In the genomic region with DNA sequence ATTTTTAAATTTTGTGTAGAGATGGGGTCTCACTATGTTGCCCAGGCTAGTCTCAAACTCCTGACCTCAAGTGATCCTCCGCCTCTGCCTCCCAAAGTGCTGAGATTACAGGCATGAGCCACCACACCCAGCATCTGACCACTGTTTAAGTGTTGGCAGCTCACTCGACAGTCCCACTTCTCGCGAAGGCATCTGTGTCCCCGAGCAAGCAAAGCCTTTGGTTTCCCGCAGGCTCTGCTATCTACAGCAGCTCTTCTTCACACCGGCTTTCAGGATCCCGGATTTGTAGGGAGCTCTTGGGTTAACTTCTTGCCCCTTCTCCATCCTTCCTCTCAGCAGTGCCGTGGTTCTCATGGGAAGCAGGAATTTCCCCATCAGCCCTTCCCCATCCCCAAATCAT, we compare ENCODE assay signal across 27 cellular contexts.
"Had no signal": no experiment of that assay in that cellular context is flagged by ENCODE, and none has a peak within 500 bp of the region (broad histone marks: within the 10 kb centered on the region; RNA-seq: fewer than 3 reads in every experiment).

No MANE protein-coding gene starts in this region.

- H3K79me2 ChIP-seq: parathyroid adenoma had no signal

- H3K9me3 ChIP-seq: neutrophil, ovary, psoas muscle, right lobe of liver, sigmoid colon, stomach, thoracic aorta, thyroid gland, tibial nerve, upper lobe of left lung had no signal

- DNase-seq: naive thymus-derived CD4-positive, alpha-beta T cell; natural killer cell; nucleus accumbens; ovary; psoas muscle; right cardiac atrium; right lobe of liver; sigmoid colon; small intestine; stimulated activated CD4-positive, alpha-beta T cell treated with anti-CD3 and anti-CD28 coated beads, Interleukin-15, amount 100 ng/mL, for 24 hours; stimulated activated CD4-positive, alpha-beta T cell treated with anti-CD3 and anti-CD28 coated beads, Interleukin-2, amount 100 ng/mL, for 24 hours; stimulated activated CD4-positive, alpha-beta T cell treated with anti-CD3 and anti-CD28 coated beads, Interleukin-2, amount 100 ng/mL, for 48 hours; stimulated activated CD4-positive, alpha-beta T cell treated with anti-CD3 and anti-CD28 coated beads, Interleukin-4, amount 100 ng/mL, for 24 hours; stimulated activated naive B cell treated with anti-CD40 and anti-IgM and Interleukin-4, amounts not matched to agents 10 μg/mL and 1 μg/mL and 100 μg/mL, for 72 hours; stimulated activated naive CD4-positive, alpha-beta T cell treated with Interleukin-2 at 50 U/mL for 16 hours; stomach; thyroid gland; trophoblast cell; upper lobe of left lung had no signal

- H3K27ac ChIP-seq: neutrophil, ovary, parathyroid adenoma, psoas muscle, right lobe of liver, sigmoid colon, stomach, thoracic aorta, thyroid gland, tibial nerve, upper lobe of left lung had no signal

- H3K27me3 ChIP-seq: neutrophil, ovary, right lobe of liver, sigmoid colon, thyroid gland, upper lobe of left lung had no signal

- H3K36me3 ChIP-seq: neutrophil, ovary, right lobe of liver, sigmoid colon, stomach, thoracic aorta, thyroid gland, tibial nerve, upper lobe of left lung had no signal

- H3K4me3 Mint-ChIP-seq: naive thymus-derived CD4-positive, alpha-beta T cell; natural killer cell; nephron; neural crest cell; stimulated activated effector memory CD8-positive, alpha-beta T cell treated with anti-CD3 and anti-CD28 coated beads, Interleukin-12 subunit alpha, Interleukin-12 subunit beta, amount 100 ng/mL, for 72 hours; stimulated activated naive B cell treated with anti-CD40 and anti-IgM and Interleukin-4, amounts not matched to agents 10 μg/mL and 1 μg/mL and 100 μg/mL, for 72 hours; stimulated activated naive CD8-positive, alpha-beta T cell treated with anti-CD3 and anti-CD28 coated beads, Interleukin-15, Interleukin-2, amounts not matched to agents 100 ng/mL and 50 ng/mL, for 24 hours had no signal

- ATAC-seq: naive thymus-derived CD4-positive, alpha-beta T cell; natural killer cell; psoas muscle; right cardiac atrium; right lobe of liver; stimulated activated effector memory CD8-positive, alpha-beta T cell treated with anti-CD3 and anti-CD28 coated beads, Interleukin-12 subunit alpha, Interleukin-12 subunit beta, amount 100 ng/mL, for 72 hours; stimulated activated naive B cell treated with anti-CD40 and anti-IgM and Interleukin-4, amounts not matched to agents 10 μg/mL and 1 μg/mL and 100 μg/mL, for 72 hours had no signal

- H3K4me1 Mint-ChIP-seq: naive thymus-derived CD4-positive, alpha-beta T cell; natural killer cell; nephron; neural crest cell; stimulated activated effector memory CD8-positive, alpha-beta T cell treated with anti-CD3 and anti-CD28 coated beads, Interleukin-12 subunit alpha, Interleukin-12 subunit beta, amount 100 ng/mL, for 72 hours; stimulated activated naive B cell treated with anti-CD40 and anti-IgM and Interleukin-4, amounts not matched to agents 10 μg/mL and 1 μg/mL and 100 μg/mL, for 72 hours had no signal

- H3K36me3 Mint-ChIP-seq: natural killer cell; stimulated activated effector memory CD8-positive, alpha-beta T cell treated with anti-CD3 and anti-CD28 coated beads, Interleukin-12 subunit alpha, Interleukin-12 subunit beta, amount 100 ng/mL, for 72 hours; stimulated activated naive B cell treated with anti-CD40 and anti-IgM and Interleukin-4, amounts not matched to agents 10 μg/mL and 1 μg/mL and 100 μg/mL, for 72 hours had no signal

- FAIRE-seq: small intestine had no signal

- H3K4me1 ChIP-seq: parathyroid adenoma, psoas muscle, right lobe of liver, sigmoid colon, stomach, thyroid gland, tibial nerve, upper lobe of left lung had no signal

- H3K9me3 Mint-ChIP-seq: naive thymus-derived CD4-positive, alpha-beta T cell; natural killer cell; neural crest cell; stimulated activated effector memory CD8-positive, alpha-beta T cell treated with anti-CD3 and anti-CD28 coated beads, Interleukin-12 subunit alpha, Interleukin-12 subunit beta, amount 100 ng/mL, for 72 hours; stimulated activated naive B cell treated with anti-CD40 and anti-IgM and Interleukin-4, amounts not matched to agents 10 μg/mL and 1 μg/mL and 100 μg/mL, for 72 hours; stimulated activated naive CD8-positive, alpha-beta T cell treated with anti-CD3 and anti-CD28 coated beads, Interleukin-15, Interleukin-2, amounts not matched to agents 100 ng/mL and 50 ng/mL, for 24 hours had no signal

- H3K9ac ChIP-seq: parathyroid adenoma had no signal

- H3K4me3 ChIP-seq: ovary, psoas muscle, right lobe of liver, sigmoid colon, stomach, thoracic aorta, thyroid gland, tibial nerve, upper lobe of left lung had no signal
